Comparison of ENCODE assay signal across 1 cellular context in the genomic region with DNA sequence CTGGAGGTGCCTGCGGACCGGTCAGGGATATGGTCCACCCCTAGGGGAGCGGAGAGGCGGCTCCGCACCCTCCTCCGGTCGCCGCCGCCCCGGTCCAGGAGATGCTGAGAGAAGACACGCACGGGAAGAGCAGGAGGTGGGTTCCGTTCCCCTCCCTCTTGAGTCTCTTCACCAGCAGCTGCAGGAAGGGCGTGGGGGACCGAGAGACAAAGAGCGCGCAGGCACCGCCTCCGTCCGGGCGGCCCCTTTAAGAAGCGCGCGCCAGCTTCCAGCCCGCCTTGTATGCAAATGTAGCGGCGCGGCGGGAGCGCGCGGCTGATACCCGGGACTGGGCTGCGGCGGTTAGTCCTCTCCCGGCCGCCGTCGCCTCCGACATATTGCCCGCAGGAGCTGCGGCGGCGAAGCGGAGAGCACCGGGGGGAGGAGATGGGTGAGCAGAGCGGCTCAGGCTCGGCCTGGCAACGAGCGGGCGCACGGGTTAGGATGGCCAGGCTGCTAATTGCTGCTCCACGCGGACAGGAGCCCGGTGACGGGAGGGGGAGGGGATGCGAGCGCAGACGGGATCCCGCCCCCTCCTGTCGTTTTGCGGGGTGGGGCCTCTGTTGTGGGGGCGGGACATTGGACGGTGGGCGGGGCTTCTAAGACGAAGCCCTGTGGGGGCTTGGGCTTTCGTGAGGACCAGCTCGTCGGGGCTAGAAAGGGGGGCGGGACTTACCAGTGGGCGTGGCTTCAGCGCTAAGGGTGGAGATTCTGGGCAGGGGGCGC.
A peak's percentile ranks its signal among the peaks of the same experiment; 100 is the strongest.
TF ChIP-seq lines count a peak whose summit lies in the region.

A gene (plus strand): TSS at position 318 of the 765 bp plus-strand sequence. CDS start 109 bp downstream, at position 427.

TF ChIP-seq in K562, 482 proteins besides CTCF, POLR2A, EP300 and RAD21 (continued from another document and continues in another):
- TF ChIP-seq, protein P1, sequence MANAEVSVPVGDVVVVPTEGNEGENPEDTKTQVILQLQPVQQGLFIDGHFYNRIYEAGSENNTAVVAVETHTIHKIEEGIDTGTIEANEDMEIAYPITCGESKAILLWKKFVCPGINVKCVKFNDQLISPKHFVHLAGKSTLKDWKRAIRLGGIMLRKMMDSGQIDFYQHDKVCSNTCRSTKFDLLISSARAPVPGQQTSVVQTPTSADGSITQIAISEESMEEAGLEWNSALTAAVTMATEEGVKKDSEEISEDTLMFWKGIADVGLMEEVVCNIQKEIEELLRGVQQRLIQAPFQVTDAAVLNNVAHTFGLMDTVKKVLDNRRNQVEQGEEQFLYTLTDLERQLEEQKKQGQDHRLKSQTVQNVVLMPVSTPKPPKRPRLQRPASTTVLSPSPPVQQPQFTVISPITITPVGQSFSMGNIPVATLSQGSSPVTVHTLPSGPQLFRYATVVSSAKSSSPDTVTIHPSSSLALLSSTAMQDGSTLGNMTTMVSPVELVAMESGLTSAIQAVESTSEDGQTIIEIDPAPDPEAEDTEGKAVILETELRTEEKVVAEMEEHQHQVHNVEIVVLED (CRISPR knock-in tag; IDR thresholded peaks at IDR 0.05): 0 out of 2 replicates have a peak, but pooled peaks have one; percentile 11
- TF ChIP-seq BACH1 (tag; IDR thresholded peaks at IDR 0.05) (no peak), TCF7 (IDR thresholded peaks at IDR 0.05; ENCODE audit: borderline replicate concordance) (0 out of 2 replicates have a peak, but pooled peaks have one; percentile 45), COPS2 (conservative IDR thresholded peaks at IDR 0.05) (no peak), C11orf30 (IDR thresholded peaks at IDR 0.05; ENCODE audit: low read depth) (peak; percentile 56), NR2C1 (IDR thresholded peaks at IDR 0.05) (no peak), NR2C1 (tag; IDR thresholded peaks at IDR 0.05) (no peak), FIP1L1 (IDR thresholded peaks at IDR 0.05; ENCODE audit: low read depth, low read length, poor library complexity, severe bottlenecking) (peak; percentile 93), SRF (CRISPR knock-in tag; IDR thresholded peaks at IDR 0.05) (no peak; a peak in 1 of 4 replicates), FOS (IDR thresholded peaks at IDR 0.05; ENCODE audit: extremely low read depth, insufficient read length) (no peak), NFE2L1 (tag; IDR thresholded peaks at IDR 0.05; ENCODE audit: borderline replicate concordance, low read depth) (no peak), MYBL2 (IDR thresholded peaks at IDR 0.05; ENCODE audit: low read depth) (no peak), MYBL2 (CRISPR knock-in tag; IDR thresholded peaks at IDR 0.05; ENCODE audit: borderline replicate concordance) (no peak), ZNF134 (CRISPR knock-in tag; conservative IDR thresholded peaks at IDR 0.05) (no peak), FUS (optimal IDR thresholded peaks at IDR 0.05; ENCODE audit: low read depth, low read length) (peak; percentile 92), SMAD4 (CRISPR knock-in tag; conservative IDR thresholded peaks at IDR 0.05) (peak; percentile 78; the same call in 1 of the 2 replicates), XRCC4 (IDR thresholded peaks at IDR 0.05; ENCODE audit: extremely low read depth, insufficient read depth, insufficient read length) (no peak), FOXM1 (IDR thresholded peaks at IDR 0.05; ENCODE audit: low read depth) (peak; percentile 42; the same call in 1 of the 2 replicates), FOXM1 (CRISPR knock-in tag; IDR thresholded peaks at IDR 0.05; ENCODE audit: low read depth) (peak; percentile 84), BCL6 (CRISPR knock-in tag; IDR thresholded peaks at IDR 0.05) (no peak), MTA2 (IDR thresholded peaks at IDR 0.05; ENCODE audit: low read depth) (no peak), CTBP1 (IDR thresholded peaks at IDR 0.05; ENCODE audit: borderline replicate concordance) (peak; percentile 98), SREBF2 (CRISPR knock-in tag; IDR thresholded peaks at IDR 0.05) (no peak), GATAD2B (IDR thresholded peaks at IDR 0.05; ENCODE audit: borderline replicate concordance) (no peak), EP400 (IDR thresholded peaks at IDR 0.05) (peak; percentile 97), ATF7 (IDR thresholded peaks at IDR 0.05) (peak; percentile 90), TAF15 (IDR thresholded peaks at IDR 0.05; ENCODE audit: low read depth, low read length) (no peak), NONO (IDR thresholded peaks at IDR 0.05; ENCODE audit: low read depth in 2 of 2, low read length in 1 of 2) (peak; percentile 11 to 34; a peak in 2 of 4 replicates), ZNF77 (CRISPR knock-in tag; IDR thresholded peaks at IDR 0.05) (no peak), XRCC5 (IDR thresholded peaks at IDR 0.05; ENCODE audit: low read depth, low read length) (peak; percentile 12; the same call in 1 of the 2 replicates), ZNF384 (IDR thresholded peaks at IDR 0.05; ENCODE audit: low read depth, low read length) (no peak; the same call in 1 of the 2 replicates), JUNB (CRISPR knock-in tag; conservative IDR thresholded peaks at IDR 0.05) (no peak), POLR2AphosphoS5 (IDR thresholded peaks at IDR 0.05; ENCODE audit: control insufficient read depth, insufficient read depth, low read depth, low read length) (peak; percentile 64; the same call in 1 of the 2 replicates), HNRNPK (IDR thresholded peaks at IDR 0.05; ENCODE audit: low read depth, low read length, poor library complexity, severe bottlenecking) (no peak), POLR3G (IDR thresholded peaks at IDR 0.05; ENCODE audit: extremely low read depth, insufficient read length, insufficient replicate concordance) (no peak), MYC (IDR thresholded peaks at IDR 0.05; ENCODE audit: low read depth, low read length) (peak; percentile 86), MYC (CRISPR knock-in tag; IDR thresholded peaks at IDR 0.05; ENCODE audit: borderline replicate concordance, low read depth) (peak; percentile 87; the same call in 1 of the 2 replicates), MIER1 (IDR thresholded peaks at IDR 0.05; ENCODE audit: low read depth) (no peak), ZEB2 (IDR thresholded peaks at IDR 0.05) (no peak), CREB1 (IDR thresholded peaks at IDR 0.05) (no peak), CREB1 (CRISPR knock-in tag; IDR thresholded peaks at IDR 0.05) (peak; percentile 79; the same call in 1 of the 2 replicates), KDM2B (CRISPR knock-in tag; IDR thresholded peaks at IDR 0.05) (no peak), MEF2D (tag; conservative IDR thresholded peaks at IDR 0.05; ENCODE audit: low read depth) (no peak), ZNF232 (CRISPR knock-in tag; IDR thresholded peaks at IDR 0.05) (no peak), SMARCA5 (IDR thresholded peaks at IDR 0.05) (no peak), LCOR (CRISPR knock-in tag; IDR thresholded peaks at IDR 0.05) (peak; percentile 97), CBX2 (IDR thresholded peaks at IDR 0.05; ENCODE audit: insufficient read depth, low read length, poor library complexity, severe bottlenecking) (no peak), PML (IDR thresholded peaks at IDR 0.05; ENCODE audit: low read length) (peak; percentile 56; the same call in 1 of the 2 replicates), MXI1 (IDR thresholded peaks at IDR 0.05; ENCODE audit: low read depth, low read length) (peak; percentile 25; the same call in 1 of the 2 replicates), NUFIP1 (IDR thresholded peaks at IDR 0.05; ENCODE audit: partially characterized antibody) (no peak), KDM4B (IDR thresholded peaks at IDR 0.05; ENCODE audit: borderline replicate concordance in 2 of 2, low read depth in 1 of 2) (no peak)
- TF ChIP-seq, protein P2, sequence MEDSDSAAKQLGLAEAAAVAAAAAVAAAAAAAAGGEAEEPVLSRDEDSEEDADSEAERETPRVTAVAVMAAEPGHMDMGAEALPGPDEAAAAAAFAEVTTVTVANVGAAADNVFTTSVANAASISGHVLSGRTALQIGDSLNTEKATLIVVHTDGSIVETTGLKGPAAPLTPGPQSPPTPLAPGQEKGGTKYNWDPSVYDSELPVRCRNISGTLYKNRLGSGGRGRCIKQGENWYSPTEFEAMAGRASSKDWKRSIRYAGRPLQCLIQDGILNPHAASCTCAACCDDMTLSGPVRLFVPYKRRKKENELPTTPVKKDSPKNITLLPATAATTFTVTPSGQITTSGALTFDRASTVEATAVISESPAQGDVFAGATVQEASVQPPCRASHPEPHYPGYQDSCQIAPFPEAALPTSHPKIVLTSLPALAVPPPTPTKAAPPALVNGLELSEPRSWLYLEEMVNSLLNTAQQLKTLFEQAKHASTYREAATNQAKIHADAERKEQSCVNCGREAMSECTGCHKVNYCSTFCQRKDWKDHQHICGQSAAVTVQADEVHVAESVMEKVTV (CRISPR knock-in tag; IDR thresholded peaks at IDR 0.05): 0 out of 2 replicates have a peak, but pooled peaks have one; percentile 25
- TF ChIP-seq, protein P3, sequence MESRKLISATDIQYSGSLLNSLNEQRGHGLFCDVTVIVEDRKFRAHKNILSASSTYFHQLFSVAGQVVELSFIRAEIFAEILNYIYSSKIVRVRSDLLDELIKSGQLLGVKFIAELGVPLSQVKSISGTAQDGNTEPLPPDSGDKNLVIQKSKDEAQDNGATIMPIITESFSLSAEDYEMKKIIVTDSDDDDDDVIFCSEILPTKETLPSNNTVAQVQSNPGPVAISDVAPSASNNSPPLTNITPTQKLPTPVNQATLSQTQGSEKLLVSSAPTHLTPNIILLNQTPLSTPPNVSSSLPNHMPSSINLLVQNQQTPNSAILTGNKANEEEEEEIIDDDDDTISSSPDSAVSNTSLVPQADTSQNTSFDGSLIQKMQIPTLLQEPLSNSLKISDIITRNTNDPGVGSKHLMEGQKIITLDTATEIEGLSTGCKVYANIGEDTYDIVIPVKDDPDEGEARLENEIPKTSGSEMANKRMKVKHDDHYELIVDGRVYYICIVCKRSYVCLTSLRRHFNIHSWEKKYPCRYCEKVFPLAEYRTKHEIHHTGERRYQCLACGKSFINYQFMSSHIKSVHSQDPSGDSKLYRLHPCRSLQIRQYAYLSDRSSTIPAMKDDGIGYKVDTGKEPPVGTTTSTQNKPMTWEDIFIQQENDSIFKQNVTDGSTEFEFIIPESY (CRISPR knock-in tag; IDR thresholded peaks at IDR 0.05): peak; percentile 65
- TF ChIP-seq, protein P4, sequence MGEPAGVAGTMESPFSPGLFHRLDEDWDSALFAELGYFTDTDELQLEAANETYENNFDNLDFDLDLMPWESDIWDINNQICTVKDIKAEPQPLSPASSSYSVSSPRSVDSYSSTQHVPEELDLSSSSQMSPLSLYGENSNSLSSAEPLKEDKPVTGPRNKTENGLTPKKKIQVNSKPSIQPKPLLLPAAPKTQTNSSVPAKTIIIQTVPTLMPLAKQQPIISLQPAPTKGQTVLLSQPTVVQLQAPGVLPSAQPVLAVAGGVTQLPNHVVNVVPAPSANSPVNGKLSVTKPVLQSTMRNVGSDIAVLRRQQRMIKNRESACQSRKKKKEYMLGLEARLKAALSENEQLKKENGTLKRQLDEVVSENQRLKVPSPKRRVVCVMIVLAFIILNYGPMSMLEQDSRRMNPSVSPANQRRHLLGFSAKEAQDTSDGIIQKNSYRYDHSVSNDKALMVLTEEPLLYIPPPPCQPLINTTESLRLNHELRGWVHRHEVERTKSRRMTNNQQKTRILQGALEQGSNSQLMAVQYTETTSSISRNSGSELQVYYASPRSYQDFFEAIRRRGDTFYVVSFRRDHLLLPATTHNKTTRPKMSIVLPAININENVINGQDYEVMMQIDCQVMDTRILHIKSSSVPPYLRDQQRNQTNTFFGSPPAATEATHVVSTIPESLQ (CRISPR knock-in tag; IDR thresholded peaks at IDR 0.05): 0 out of 2 replicates have a peak, but pooled peaks have one; percentile 70
- TF ChIP-seq, protein P5, sequence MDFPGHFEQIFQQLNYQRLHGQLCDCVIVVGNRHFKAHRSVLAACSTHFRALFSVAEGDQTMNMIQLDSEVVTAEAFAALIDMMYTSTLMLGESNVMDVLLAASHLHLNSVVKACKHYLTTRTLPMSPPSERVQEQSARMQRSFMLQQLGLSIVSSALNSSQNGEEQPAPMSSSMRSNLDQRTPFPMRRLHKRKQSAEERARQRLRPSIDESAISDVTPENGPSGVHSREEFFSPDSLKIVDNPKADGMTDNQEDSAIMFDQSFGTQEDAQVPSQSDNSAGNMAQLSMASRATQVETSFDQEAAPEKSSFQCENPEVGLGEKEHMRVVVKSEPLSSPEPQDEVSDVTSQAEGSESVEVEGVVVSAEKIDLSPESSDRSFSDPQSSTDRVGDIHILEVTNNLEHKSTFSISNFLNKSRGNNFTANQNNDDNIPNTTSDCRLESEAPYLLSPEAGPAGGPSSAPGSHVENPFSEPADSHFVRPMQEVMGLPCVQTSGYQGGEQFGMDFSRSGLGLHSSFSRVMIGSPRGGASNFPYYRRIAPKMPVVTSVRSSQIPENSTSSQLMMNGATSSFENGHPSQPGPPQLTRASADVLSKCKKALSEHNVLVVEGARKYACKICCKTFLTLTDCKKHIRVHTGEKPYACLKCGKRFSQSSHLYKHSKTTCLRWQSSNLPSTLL (IDR thresholded peaks at IDR 0.05): no peak
- TF ChIP-seq, protein P6, sequence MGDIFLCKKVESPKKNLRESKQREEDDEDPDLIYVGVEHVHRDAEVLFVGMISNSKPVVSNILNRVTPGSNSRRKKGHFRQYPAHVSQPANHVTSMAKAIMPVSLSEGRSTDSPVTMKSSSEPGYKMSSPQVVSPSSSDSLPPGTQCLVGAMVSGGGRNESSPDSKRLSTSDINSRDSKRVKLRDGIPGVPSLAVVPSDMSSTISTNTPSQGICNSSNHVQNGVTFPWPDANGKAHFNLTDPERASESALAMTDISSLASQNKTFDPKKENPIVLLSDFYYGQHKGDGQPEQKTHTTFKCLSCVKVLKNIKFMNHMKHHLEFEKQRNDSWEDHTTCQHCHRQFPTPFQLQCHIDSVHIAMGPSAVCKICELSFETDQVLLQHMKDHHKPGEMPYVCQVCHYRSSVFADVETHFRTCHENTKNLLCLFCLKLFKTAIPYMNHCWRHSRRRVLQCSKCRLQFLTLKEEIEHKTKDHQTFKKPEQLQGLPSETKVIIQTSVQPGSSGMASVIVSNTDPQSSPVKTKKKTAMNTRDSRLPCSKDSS (IDR thresholded peaks at IDR 0.05; ENCODE audit: low read depth, partially characterized antibody): no peak
- TF ChIP-seq, protein P7, sequence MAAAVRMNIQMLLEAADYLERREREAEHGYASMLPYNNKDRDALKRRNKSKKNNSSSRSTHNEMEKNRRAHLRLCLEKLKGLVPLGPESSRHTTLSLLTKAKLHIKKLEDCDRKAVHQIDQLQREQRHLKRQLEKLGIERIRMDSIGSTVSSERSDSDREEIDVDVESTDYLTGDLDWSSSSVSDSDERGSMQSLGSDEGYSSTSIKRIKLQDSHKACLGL (CRISPR knock-in tag; IDR thresholded peaks at IDR 0.05; ENCODE audit: borderline replicate concordance, poor library complexity, severe bottlenecking): no peak
